ENCODE assay signal across 10 cellular contexts in the genomic region with DNA sequence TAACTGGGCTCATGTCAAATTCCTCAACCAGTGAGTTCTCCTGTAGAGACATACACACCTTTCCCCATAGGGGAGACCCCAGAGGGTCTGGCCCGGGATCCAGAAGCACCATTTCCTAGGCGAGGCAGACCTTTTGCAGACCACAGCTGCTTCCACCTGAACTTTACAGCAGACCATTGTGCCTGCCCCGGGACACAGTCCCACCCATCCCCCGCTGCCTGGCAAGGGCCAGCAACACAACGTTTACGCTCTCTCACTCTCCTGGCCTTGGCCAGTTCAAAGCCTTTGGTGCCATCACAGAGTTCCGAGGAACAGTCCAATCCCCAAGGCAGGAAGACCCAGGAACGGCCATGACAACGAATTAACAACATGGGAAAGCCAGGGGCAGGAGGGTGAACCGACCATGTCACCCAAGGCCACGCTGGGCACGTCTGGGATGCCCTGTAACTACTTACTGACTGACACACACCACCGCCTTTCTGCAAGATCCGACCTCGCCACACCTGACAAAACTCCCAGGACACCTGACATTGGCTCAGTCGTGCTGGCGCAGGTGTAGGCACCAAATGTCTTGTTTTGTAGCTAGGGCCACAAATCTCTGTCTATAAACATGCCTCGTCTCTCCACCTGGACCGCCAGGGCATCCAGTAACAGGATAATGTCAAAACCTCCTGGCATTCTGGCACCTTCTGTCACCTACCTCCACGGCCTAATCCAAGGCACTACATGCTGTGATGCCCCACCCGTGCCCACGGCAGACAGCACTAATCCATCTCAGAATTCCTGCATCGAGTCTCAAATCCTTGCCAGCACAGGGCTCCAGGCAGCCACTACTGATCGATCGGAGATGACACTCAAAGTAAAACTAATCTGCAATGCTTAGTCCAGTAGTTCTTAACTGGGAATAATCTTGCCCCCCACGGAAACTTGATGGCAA. TPM values are rescaled to one million over a fixed set of nuclear protein-coding genes. Genes with fewer than 3 reads are reported as not detected.
DNase-seq lines count a peak whose midpoint lies in the region; ATAC-seq and TF ChIP-seq lines count a peak whose summit lies in the region.
"Had no signal": no experiment of that assay in that cellular context is flagged by ENCODE, and none has a peak within 500 bp of the region (broad histone marks: within the 10 kb centered on the region; RNA-seq: fewer than 3 reads in every experiment).

No MANE protein-coding gene starts in this region.

- H3K27me3 Mint-ChIP-seq in activated naive CD4-positive, alpha-beta T cell treated with anti-CD3 and anti-CD28 coated beads for 36 hours (ENCODE audit: low read depth), result no peaks in the 10 kb centered on the region
- H3K27me3 Mint-ChIP-seq in type B pancreatic cell, result no peaks in the 10 kb centered on the region

- peak overlapping the region; percentile 76 for H3K9ac ChIP-seq in muscle layer of colon (ENCODE audit: low read length)
- H3K9ac ChIP-seq: KMS-11 had no signal

- TF ChIP-seq CTCF in type B pancreatic cell (conservative IDR thresholded peaks at IDR 0.05), result no peak

- CTCF ChIA-PET in activated naive CD4-positive, alpha-beta T cell treated with anti-CD3 and anti-CD28 coated beads for 36 hours (lab: Charles Lee), result interaction anchor here (1.4 kb wide), 1 partner anchor 11 kb away, joined by 3 read pairs; no protein-coding TSS in a partner anchor

- H3K4me3 Mint-ChIP-seq in activated naive CD4-positive, alpha-beta T cell treated with anti-CD3 and anti-CD28 coated beads for 36 hours, result peak overlapping the region; percentile 3
- no peak overlapping the region for H3K4me3 Mint-ChIP-seq in type B pancreatic cell

- no peaks in the 10 kb centered on the region for H3K9me3 Mint-ChIP-seq in activated naive CD4-positive, alpha-beta T cell treated with anti-CD3 and anti-CD28 coated beads for 36 hours
- H3K9me3 Mint-ChIP-seq in type B pancreatic cell, result no peaks in the 10 kb centered on the region

- H3K27me3 ChIP-seq in muscle layer of colon (ENCODE audit: control insufficient read depth in 1 of 2, insufficient read depth in 2 of 2, low read length in 2 of 2), result no peaks in the 10 kb centered on the region

- DNase-seq in activated naive CD4-positive, alpha-beta T cell treated with anti-CD3 and anti-CD28 coated beads for 36 hours, result no peak
- DNase-seq in activated naive CD4-positive, alpha-beta T cell treated with anti-CD3 and anti-CD28 coated beads, Interleukin-2, amount 50 U/mL, for 16 hours, result no peak
- DNase-seq in caudate nucleus (lab: John Stamatoyannopoulos, UW) (peak in 2 of 61 donors; percentile 20 to 64), type B pancreatic cell (ENCODE audit: extremely low spot score, unreplicated experiment) (no peak), iPS-NIHi11 (ENCODE audit: low spot score) (no peak)
- DNase-seq: cortex of kidney had no signal

- no peaks in the 10 kb centered on the region for H3K9me3 ChIP-seq in muscle layer of colon (ENCODE audit: low read length)

- H3K27ac ChIP-seq in caudate nucleus (ENCODE audit: low read depth, low read length), result peak overlapping the region; percentile 92
- H3K27ac ChIP-seq in muscle layer of colon (ENCODE audit: low read depth, low read length), result peak overlapping the region; percentile 97
- H3K27ac ChIP-seq: KMS-11 had no signal

- intact Hi-C loops in activated naive CD4-positive, alpha-beta T cell treated with anti-CD3 and anti-CD28 coated beads for 36 hours (cut with micrococcal nuclease), result no loop called here

- ATAC-seq in HG03025 (IDR thresholded peaks at IDR 0.05; ENCODE audit: low FRiP score, unreplicated experiment) (no peak), HG03045 (IDR thresholded peaks at IDR 0.05; ENCODE audit: unreplicated experiment) (no peak)

- peaks cover 89% of the 10 kb centered on the region for H3K36me3 ChIP-seq in muscle layer of colon (ENCODE audit: insufficient read depth, low read length)

- H3K36me3 Mint-ChIP-seq in activated naive CD4-positive, alpha-beta T cell treated with anti-CD3 and anti-CD28 coated beads for 36 hours (ENCODE audit: low read depth), result peaks cover 71% of the 10 kb centered on the region
- peaks cover 37% of the 10 kb centered on the region for H3K36me3 Mint-ChIP-seq in type B pancreatic cell

- peaks cover 99% of the 10 kb centered on the region for H3K4me1 ChIP-seq in muscle layer of colon (ENCODE audit: insufficient read depth, low read length)

- H3K4me1 Mint-ChIP-seq in activated naive CD4-positive, alpha-beta T cell treated with anti-CD3 and anti-CD28 coated beads for 36 hours (ENCODE audit: low read depth), result peaks cover 97% of the 10 kb centered on the region
- peaks cover 56% of the 10 kb centered on the region for H3K4me1 Mint-ChIP-seq in type B pancreatic cell (ENCODE audit: unreplicated experiment)

- peak overlapping the region; percentile 100 for H3K27ac Mint-ChIP-seq in activated naive CD4-positive, alpha-beta T cell treated with anti-CD3 and anti-CD28 coated beads for 36 hours
- H3K27ac Mint-ChIP-seq in type B pancreatic cell, result peak overlapping the region; percentile 78

- peak overlapping the region in 1 of 2 donors; percentile 17 for H3K4me3 ChIP-seq in muscle layer of colon (ENCODE audit: low read depth in 1 of 2, low read length in 2 of 2)

RNA-seq across cellular contexts. Expression of gene MYH9, which starts 51.3 kb away (rescaled TPM):
- total RNA-seq in activated naive CD4-positive, alpha-beta T cell treated with anti-CD3 and anti-CD28 coated beads for 36 hours, result 100 to 1,000 TPM; 574 to 625 TPM
- total RNA-seq in type B pancreatic cell (ENCODE audit: low replicate concordance), result 277 and 364 TPM in 2 replicates
